ENCODE assay signal across 11 cellular contexts in the genomic region with DNA sequence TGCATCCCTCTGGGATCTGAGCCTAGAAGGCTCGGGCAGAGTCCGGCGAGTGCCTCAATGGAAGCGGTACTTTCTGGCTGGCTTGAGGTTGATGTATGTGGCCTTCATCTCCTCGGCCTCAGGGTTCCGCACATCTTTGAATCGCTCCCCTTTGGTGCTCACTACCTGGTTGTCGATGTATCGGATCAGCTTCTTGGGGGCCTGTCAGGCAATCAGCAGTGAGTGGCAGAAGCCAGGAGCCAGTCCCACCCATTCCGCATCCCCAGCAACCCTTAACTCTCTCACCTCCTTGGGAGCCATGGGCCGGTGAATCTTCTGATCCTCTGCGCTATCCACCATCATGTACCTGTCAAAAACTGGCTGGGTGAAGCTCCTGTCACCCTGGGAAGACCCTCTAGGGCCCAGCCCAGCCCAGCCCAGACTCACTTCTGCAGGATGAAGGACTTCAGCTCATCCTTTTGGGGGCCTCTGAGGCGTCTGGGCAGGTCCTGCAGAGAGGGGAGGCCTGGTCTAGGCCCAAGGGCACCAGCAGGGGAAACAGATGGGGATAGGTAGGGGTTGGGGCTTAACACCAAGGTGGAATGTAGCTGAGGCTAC. TPM values are rescaled to one million over a fixed set of nuclear protein-coding genes. Genes with fewer than 3 reads are reported as not detected.
A peak's percentile ranks its signal among the peaks of the same experiment; 100 is the strongest.
DNase-seq lines count a peak whose midpoint lies in the region; ATAC-seq, FAIRE-seq and TF ChIP-seq lines count a peak whose summit lies in the region.
"Had no signal": no experiment of that assay in that cellular context is flagged by ENCODE, and none has a peak within 500 bp of the region (broad histone marks: within the 10 kb centered on the region; RNA-seq: fewer than 3 reads in every experiment).

No MANE protein-coding gene starts in this region.

- no peaks in the 10 kb centered on the region for H3K9me2 ChIP-seq in PC-9 (ENCODE audit: insufficient read depth)

- POLR2A ChIA-PET in PC-9 (lab: Charles Lee; ENCODE audit: unreplicated experiment) (interaction anchor here (0.7 kb wide), 1 partner anchor 122 kb away, joined by 16 read pairs; no protein-coding TSS in a partner anchor), H1 (lab: Charles Lee; ENCODE audit: partially characterized antibody) (interaction anchor here (1.6 to 7.9 kb wide), 8 partner anchors 7 to 39 kb away, joined by 3 to 56 read pairs (median 40); a partner anchor contains a TSS)

- no peak overlapping the region for H3K56ac ChIP-seq in H1 (replicated peaks; ENCODE audit: insufficient read length, low read depth, low read length)

- H4K5ac ChIP-seq in H1 (ENCODE audit: insufficient read length, low read depth, low read length) = no peak overlapping the region

- H2BK12ac ChIP-seq in H1 (ENCODE audit: low read depth, low read length) = no peak overlapping the region

- H3K4me1 ChIP-seq in PC-9 (replicated peaks; ENCODE audit: insufficient read depth) (peaks cover 5% of the 10 kb centered on the region; the same call in 1 of the 2 replicates), H1 (replicated peaks in 1 of 4; ENCODE audit: control insufficient read depth in 3 of 4, insufficient read depth in 4 of 4, low read length in 3 of 4) (peaks cover 0 to 16% (median 6%) of the 10 kb centered on the region in 4 experiments; a peak in 4 of 7 replicates), psoas muscle (peaks cover 20% of the 10 kb centered on the region)

- H4K20me1 ChIP-seq in PC-9 (ENCODE audit: insufficient read depth) (no peaks in the 10 kb centered on the region), H1 (replicated peaks in 1 of 2; ENCODE audit: control insufficient read depth in 1 of 2, insufficient read depth in 2 of 2, low read length in 2 of 2) (peaks cover 5 to 9% of the 10 kb centered on the region in 2 experiments)

- no peak overlapping the region for H4K8ac ChIP-seq in H1 (ENCODE audit: extremely low read depth, insufficient read depth, low read length)

- H3K27me3 ChIP-seq in PC-9 (ENCODE audit: insufficient read depth, low read depth) (no peaks in the 10 kb centered on the region), H1 (replicated peaks in 1 of 4; ENCODE audit: control insufficient read depth in 3 of 4, extremely low read depth in 1 of 4, insufficient read depth in 3 of 4, low read length in 3 of 4) (no peaks in the 10 kb centered on the region), psoas muscle (ENCODE audit: insufficient read depth in 3 of 3, low read length in 2 of 3) (no peaks in the 10 kb centered on the region)

- 96% methylated on average over 13 of the region's 13 CpGs; no CpG with 5 or more reads in 1 of the 2 experiments for WGBS in H1 (ENCODE audit: extremely low coverage in 1 of 2, insufficient coverage in 1 of 2, insufficient read length in 1 of 2, insufficient replicate concordance in 2 of 2, low coverage in 1 of 2, low lambda C conversion rate in 2 of 2, missing lambda C conversion rate in 1 of 2), 2 experiments
- 86 to 92% (median 87%) methylated on average over 13 of the region's 13 CpGs for WGBS in psoas muscle, 3 donors

- CTCF ChIA-PET in Calu3 (lab: Charles Lee) = interaction anchor here (0.7 to 3.1 kb wide), 5 partner anchors 11 to 193 kb away, joined by 4 to 18 read pairs (median 6); a partner anchor contains a TSS
- CTCF ChIA-PET in PC-9 (lab: Charles Lee) = interaction anchor here (0.6 to 1.7 kb wide), 4 partner anchors 30 to 301 kb away, joined by 4 to 14 read pairs (median 6); no protein-coding TSS in a partner anchor
- CTCF ChIA-PET in H1 (lab: Charles Lee; ENCODE audit: partially characterized antibody) = interaction anchor here (0.6 to 9.5 kb wide), 30 partner anchors 8 to 251 kb away, joined by 3 to 78 read pairs (median 5); a partner anchor contains a TSS

- H2AK5ac ChIP-seq in H1 (ENCODE audit: low read depth, low read length) = no peak overlapping the region

- H2AFZ ChIP-seq in PC-9 = no peak overlapping the region
- no peak overlapping the region for H2AFZ ChIP-seq in H1 (ENCODE audit: low read length)

- peaks cover 5% of the 10 kb centered on the region for H3K27me3 Mint-ChIP-seq in Calu3 (ENCODE audit: unreplicated experiment)
- H3K27me3 Mint-ChIP-seq: T-helper 17 cell had no signal

- no peak overlapping the region for H3K27ac Mint-ChIP-seq in Calu3 (ENCODE audit: unreplicated experiment)

- H3K18ac ChIP-seq in H1 (ENCODE audit: extremely low read depth, low read length) = no peak overlapping the region

- H3F3A ChIP-seq in PC-9 (ENCODE audit: insufficient read depth, low read depth) = no peaks in the 10 kb centered on the region; the same call in 1 of the 2 replicates

- H3K9me3 Mint-ChIP-seq in Calu3 (ENCODE audit: low read depth, unreplicated experiment) = no peaks in the 10 kb centered on the region

- H4K91ac ChIP-seq in H1 (replicated peaks; ENCODE audit: insufficient read length, low read length) = no peak overlapping the region

- ATAC-seq in psoas muscle (no peak), left lobe of liver (no peak)
- ATAC-seq: T-helper 17 cell had no signal

- H3K79me2 ChIP-seq in PC-9 (ENCODE audit: low read depth) (no peaks in the 10 kb centered on the region), H1 (ENCODE audit: control insufficient read depth in 1 of 2, insufficient read depth in 2 of 2, low read length in 2 of 2) (no peaks in the 10 kb centered on the region)

- H2BK5ac ChIP-seq in H1 (ENCODE audit: low read depth, low read length) = no peak overlapping the region

- H3K4me3 ChIP-seq in PC-9 (no peak overlapping the region), H1 (ENCODE audit: extremely low read depth in 1 of 4, insufficient read depth in 2 of 4, low read depth in 3 of 4, low read length in 4 of 4) (no peak overlapping the region), psoas muscle (peak overlapping the region; percentile 98)

- peak overlapping the region; percentile 97 for H3K4me2 ChIP-seq in PC-9
- H3K4me2 ChIP-seq in H1 (ENCODE audit: insufficient read depth in 1 of 2, low read depth in 2 of 2, low read length in 2 of 2) = no peak overlapping the region

- TF ChIP-seq CTCF in Calu3 (IDR thresholded peaks at IDR 0.05; ENCODE audit: unreplicated experiment) (no peak), PC-9 (conservative IDR thresholded peaks at IDR 0.05) (no peak), H1 (IDR thresholded peaks at IDR 0.05; ENCODE audit: control extremely low read depth in 1 of 3, insufficient read depth in 1 of 3, low read depth in 1 of 3, low read length in 3 of 3) (no peak), psoas muscle (IDR thresholded peaks at IDR 0.05) (no peak)

- no peak overlapping the region for H3K23ac ChIP-seq in H1 (ENCODE audit: insufficient read length)

- no peaks in the 10 kb centered on the region for H3K9me3 ChIP-seq in PC-9 (ENCODE audit: insufficient read depth, low read depth)
- H3K9me3 ChIP-seq in H1 (ENCODE audit: insufficient read depth in 2 of 2, low read depth in 1 of 2, low read length in 1 of 2) = no peaks in the 10 kb centered on the region
- no peaks in the 10 kb centered on the region for H3K9me3 ChIP-seq in psoas muscle
- H3K9me3 ChIP-seq: tibial nerve had no signal

- peaks cover 27% of the 10 kb centered on the region for H3K23me2 ChIP-seq in H1 (ENCODE audit: low read depth, low read length)

- intact Hi-C loops in Calu3 (cut with micrococcal nuclease; ENCODE audit: unreplicated experiment) = no loop called here
- intact Hi-C loops in PC-9 (cut with micrococcal nuclease; ENCODE audit: unreplicated experiment) = loop anchor here (2.0 to 5.0 kb wide), 4 partner anchors 39 to 291 kb away; a partner anchor contains a TSS
- intact Hi-C loops in psoas muscle (cut with DNase I) = loop anchor here in 1 of 2 donors (2.0 to 5.0 kb wide), 2 partner anchors 31 to 54 kb away; no protein-coding TSS in a partner anchor

- H3K36me3 ChIP-seq in PC-9 (ENCODE audit: low read depth) = no peaks in the 10 kb centered on the region
- H3K36me3 ChIP-seq in H1 (ENCODE audit: control insufficient read depth in 2 of 4, insufficient read depth in 4 of 4, low read length in 3 of 4) = 0 out of 8 replicates have a peak, but pooled peaks cover 0 to 3% (median 0%) of the 10 kb centered on the region in 4 experiments
- peaks cover 0 to 23% of the 10 kb centered on the region in 2 donors for H3K36me3 ChIP-seq in psoas muscle (ENCODE audit: insufficient read depth in 1 of 2, low read depth in 1 of 2)

- TF ChIP-seq RAD21 in H1 (IDR thresholded peaks at IDR 0.05 in 1 of 2, conservative IDR thresholded peaks at IDR 0.05 in 1 of 2; ENCODE audit: low read depth in 2 of 2, low read length in 2 of 2) = no peak

- H3K14ac ChIP-seq in H1 (ENCODE audit: insufficient read length) = no peak overlapping the region

- H3K36me3 Mint-ChIP-seq in Calu3 (ENCODE audit: insufficient read depth, unreplicated experiment) = peaks cover 48% of the 10 kb centered on the region

- TF ChIP-seq EP300 in H1 (IDR thresholded peaks at IDR 0.05; ENCODE audit: borderline replicate concordance in 1 of 2, low read depth in 2 of 2, low read length in 2 of 2) = no peak

- H3K4ac ChIP-seq in H1 (replicated peaks; ENCODE audit: insufficient read length, low read depth, low read length) = no peak overlapping the region

- H3K27ac ChIP-seq in PC-9 = no peak overlapping the region
- H3K27ac ChIP-seq in H1 (ENCODE audit: low read depth, low read length) = no peak overlapping the region
- H3K27ac ChIP-seq in psoas muscle = no peak overlapping the region

- no peak overlapping the region for H3K4me3 Mint-ChIP-seq in Calu3 (ENCODE audit: low read depth, unreplicated experiment)

- no peaks in the 10 kb centered on the region for H3K79me1 ChIP-seq in H1 (ENCODE audit: low read depth, low read length)

- FAIRE-seq in H1 (lab: Jason Lieb, UNC) = no peak

- no peak overlapping the region for H3K9ac ChIP-seq in H1 (replicated peaks in 1 of 4; ENCODE audit: extremely low read depth in 1 of 4, low read depth in 3 of 4, low read length in 3 of 4)

- H2BK120ac ChIP-seq in H1 (replicated peaks; ENCODE audit: low read depth, low read length) = no peak overlapping the region

- TF ChIP-seq POLR2A in H1 (IDR thresholded peaks at IDR 0.05; ENCODE audit: control extremely low read depth in 1 of 2, low read depth in 2 of 2, low read length in 2 of 2) = no peak

- H3K4me1 Mint-ChIP-seq in Calu3 (ENCODE audit: low read depth, unreplicated experiment) = peaks cover 17% of the 10 kb centered on the region

- H2BK20ac ChIP-seq in H1 (ENCODE audit: low read length) = 0 out of 2 replicates have a peak overlapping the region, but pooled peaks have one; percentile 32

- DNase-seq in Calu3 (no peak), PC-9 (no peak), H1 (ENCODE audit: low read depth in 1 of 2, low spot score in 2 of 2) (no peak), psoas muscle (no peak), left lobe of liver (ENCODE audit: low spot score) (no peak), DMS 273 (lab: John Stamatoyannopoulos, UW; ENCODE audit: unreplicated experiment) (no peak), NCI-H82 treated with DMSO at 0.1 percent for 48 hours (lab: John Stamatoyannopoulos, UW; ENCODE audit: unreplicated experiment) (no peak), GOT3 (lab: John Stamatoyannopoulos, UW) (no peak)
- DNase-seq: T-helper 17 cell had no signal

- no peak overlapping the region for H2BK15ac ChIP-seq in H1 (ENCODE audit: low read length)

- TSS peak; percentile 14 for BruUV-seq in Calu3 (replicated peaks; lab: Mats Ljungman, UMichigan)
- BruUV-seq in PC-9 (replicated peaks; lab: Mats Ljungman, UMichigan) = no TSS peak

RNA-seq across cellular contexts. Expression of a gene that starts 2.8 kb away (rescaled TPM):
- total RNA-seq in Calu3 (2022) (5.5 and 6.4 TPM in 2 replicates), PC-9 (2021) (6.2 and 12.7 TPM in 2 replicates), psoas muscle (10 to 100 TPM in 2 of 4 donors, 1 to 10 TPM in 2; 7.9 to 13.3 (median 9.5) TPM), left lobe of liver (12.7 TPM)
- 11.3 and 15.4 TPM in 2 replicates for total RNA-seq in H1 (2021; fragmentation: NEBNext Ultra II Directional; extraction: Animal tissue kit (Norgen Biotek cat#: 25700))
- polyA plus RNA-seq in H1 (2011; rRNA removed) (22.6 and 29.2 TPM in 2 replicates), psoas muscle (10 to 100 TPM; 10.8 to 14.8 (median 13.0) TPM)
- polyA plus RNA-seq in H1 (2011; cell fraction: cytosol; rRNA removed) = 24.4 TPM
- 29.1 TPM for polyA plus RNA-seq in H1 (2011; cell fraction: nucleus; rRNA removed)
- 6.3 to 17.2 TPM (median 16.5 TPM) in 4 replicates for polyA plus RNA-seq in H1 (2012, experiment 1 of 2)
- 12.9 TPM for polyA plus RNA-seq in H1 (2012, experiment 2 of 2)
- 8.9 TPM for polyA plus RNA-seq in H1 (2013, experiment 1 of 2)
- 8.0 TPM for polyA plus RNA-seq in H1 (2013, experiment 2 of 2)
- 1.7 and 1.8 TPM in 2 replicates for polyA minus RNA-seq in H1 (2011; rRNA and poly(A)+ RNA removed)
- polyA minus RNA-seq in H1 (2011; cell fraction: cytosol; rRNA and poly(A)+ RNA removed) = 9.8 TPM
- 9.6 TPM for polyA minus RNA-seq in H1 (2011; cell fraction: nucleus; rRNA and poly(A)+ RNA removed)

RNA-seq across cellular contexts. Expression of a gene that starts 4.9 kb away (rescaled TPM):
- total RNA-seq in Calu3 (2022) (0.34 and 0.35 TPM in 2 replicates), PC-9 (2021) (1.6 and 2.3 TPM in 2 replicates), psoas muscle (1 to 10 TPM in 1 of 4 donors, under 1 TPM in 3; 0.15 to 1.7 (median 0.51) TPM), left lobe of liver (7.0 TPM)
- total RNA-seq in H1 (2021; fragmentation: NEBNext Ultra II Directional; extraction: Animal tissue kit (Norgen Biotek cat#: 25700)) = 5.6 and 6.0 TPM in 2 replicates
- polyA plus RNA-seq in H1 (2011; rRNA removed) (5.4 and 8.0 TPM in 2 replicates), psoas muscle (1 to 10 TPM in 1 of 3 donors, under 1 TPM in 1, not detected in 1; 0.25 to 1.0 TPM)
- 6.0 TPM for polyA plus RNA-seq in H1 (2011; cell fraction: cytosol; rRNA removed)
- 30.7 TPM for polyA plus RNA-seq in H1 (2011; cell fraction: nucleus; rRNA removed)
- 5.8 to 8.4 TPM (median 7.1 TPM) in 4 replicates for polyA plus RNA-seq in H1 (2012, experiment 1 of 2)
- polyA plus RNA-seq in H1 (2012, experiment 2 of 2) = 4.3 TPM
- polyA plus RNA-seq in H1 (2013, experiment 1 of 2) = 4.1 TPM
- polyA plus RNA-seq in H1 (2013, experiment 2 of 2) = 2.9 TPM
- 2.6 and 3.0 TPM in 2 replicates for polyA minus RNA-seq in H1 (2011; rRNA and poly(A)+ RNA removed)
- polyA minus RNA-seq in H1 (2011; cell fraction: cytosol; rRNA and poly(A)+ RNA removed) = 2.9 TPM
- polyA minus RNA-seq in H1 (2011; cell fraction: nucleus; rRNA and poly(A)+ RNA removed) = 9.0 TPM

RNA-seq across cellular contexts. Expression of a gene that starts 8.9 kb away (rescaled TPM):
- total RNA-seq in Calu3 (2022) = 38.1 and 43.8 TPM in 2 replicates
- total RNA-seq in PC-9 (2021) = 46.2 and 57.7 TPM in 2 replicates
- total RNA-seq in H1 (2021; fragmentation: NEBNext Ultra II Directional; extraction: Animal tissue kit (Norgen Biotek cat#: 25700)) = 41.7 and 43.6 TPM in 2 replicates
- 55.2 and 66.7 TPM in 2 replicates for polyA plus RNA-seq in H1 (2011; rRNA removed)
- polyA plus RNA-seq in H1 (2011; cell fraction: cytosol; rRNA removed) = 64.7 TPM
- 85.7 TPM for polyA plus RNA-seq in H1 (2011; cell fraction: nucleus; rRNA removed)
- polyA plus RNA-seq in H1 (2012, experiment 1 of 2) = 34.9 to 55.7 TPM (median 49.6 TPM) in 4 replicates
- polyA plus RNA-seq in H1 (2012, experiment 2 of 2) = 50.4 TPM
- polyA plus RNA-seq in H1 (2013, experiment 1 of 2) = 59.5 TPM
- 62.0 TPM for polyA plus RNA-seq in H1 (2013, experiment 2 of 2)
- 15.2 and 16.5 TPM in 2 replicates for polyA minus RNA-seq in H1 (2011; rRNA and poly(A)+ RNA removed)
- 25.0 TPM for polyA minus RNA-seq in H1 (2011; cell fraction: cytosol; rRNA and poly(A)+ RNA removed)
- 17.6 TPM for polyA minus RNA-seq in H1 (2011; cell fraction: nucleus; rRNA and poly(A)+ RNA removed)
- 10 to 100 TPM; 53.3 to 81.9 (median 73.3) TPM for total RNA-seq in psoas muscle
- 100 to 1,000 TPM in 1 of 3 donors, 10 to 100 TPM in 2; 56.3 to 103 (median 77.2) TPM for polyA plus RNA-seq in psoas muscle
- 23.4 TPM for total RNA-seq in left lobe of liver

RNA-seq across cellular contexts. Expression of a gene that starts 27.9 kb away (rescaled TPM):
- 0.57 and 0.59 TPM in 2 replicates for total RNA-seq in Calu3 (2022)
- 1.0 and 1.4 TPM in 2 replicates for total RNA-seq in PC-9 (2021)
- 0.34 and 0.44 TPM in 2 replicates for total RNA-seq in H1 (2021; fragmentation: NEBNext Ultra II Directional; extraction: Animal tissue kit (Norgen Biotek cat#: 25700))
- polyA plus RNA-seq in H1 (2011; rRNA removed) = 0.48 and 0.80 TPM in 2 replicates
- polyA plus RNA-seq in H1 (2011; cell fraction: cytosol; rRNA removed) = 0.41 TPM
- 0.40 TPM for polyA plus RNA-seq in H1 (2011; cell fraction: nucleus; rRNA removed)
- polyA plus RNA-seq in H1 (2012, experiment 1 of 2) = 1.8 to 2.5 TPM (median 2.2 TPM) in 4 replicates
- polyA plus RNA-seq in H1 (2012, experiment 2 of 2) = 0.34 TPM
- 0.32 TPM for polyA plus RNA-seq in H1 (2013, experiment 1 of 2)
- polyA plus RNA-seq in H1 (2013, experiment 2 of 2) = 0.35 TPM
- 0.49 and 0.76 TPM in 2 replicates for polyA minus RNA-seq in H1 (2011; rRNA and poly(A)+ RNA removed)
- not detected for polyA minus RNA-seq in H1 (2011; cell fraction: cytosol; rRNA and poly(A)+ RNA removed)
- not detected for polyA minus RNA-seq in H1 (2011; cell fraction: nucleus; rRNA and poly(A)+ RNA removed)
- total RNA-seq in psoas muscle = not detected
- polyA plus RNA-seq in psoas muscle = under 1 TPM in 1 of 3 donors, not detected in 2; 0.01 TPM
- total RNA-seq in left lobe of liver = not detected
- total RNA-seq: skeletal muscle tissue had no signal

RNA-seq across cellular contexts. Expression of a gene that starts 28.0 kb away (rescaled TPM):
- total RNA-seq in Calu3 (2022) (64.7 and 72.9 TPM in 2 replicates), PC-9 (2021) (26.3 and 30.8 TPM in 2 replicates), psoas muscle (10 to 100 TPM; 11.3 to 86.0 (median 12.7) TPM), left lobe of liver (9.0 TPM)
- 18.7 and 20.4 TPM in 2 replicates for total RNA-seq in H1 (2021; fragmentation: NEBNext Ultra II Directional; extraction: Animal tissue kit (Norgen Biotek cat#: 25700))
- polyA plus RNA-seq in H1 (2011; rRNA removed) (31.4 and 34.5 TPM in 2 replicates), psoas muscle (10 to 100 TPM in 2 of 3 donors, 1 to 10 TPM in 1; 8.3 to 13.2 (median 10.9) TPM)
- polyA plus RNA-seq in H1 (2011; cell fraction: cytosol; rRNA removed) = 26.8 TPM
- 78.0 TPM for polyA plus RNA-seq in H1 (2011; cell fraction: nucleus; rRNA removed)
- 25.2 to 41.2 TPM (median 38.4 TPM) in 4 replicates for polyA plus RNA-seq in H1 (2012, experiment 1 of 2)
- polyA plus RNA-seq in H1 (2012, experiment 2 of 2) = 27.3 TPM
- 7.1 TPM for polyA plus RNA-seq in H1 (2013, experiment 1 of 2)
- polyA plus RNA-seq in H1 (2013, experiment 2 of 2) = 5.6 TPM
- 13.4 and 14.3 TPM in 2 replicates for polyA minus RNA-seq in H1 (2011; rRNA and poly(A)+ RNA removed)
- 20.0 TPM for polyA minus RNA-seq in H1 (2011; cell fraction: cytosol; rRNA and poly(A)+ RNA removed)
- 18.3 TPM for polyA minus RNA-seq in H1 (2011; cell fraction: nucleus; rRNA and poly(A)+ RNA removed)
